In the genomic region with DNA sequence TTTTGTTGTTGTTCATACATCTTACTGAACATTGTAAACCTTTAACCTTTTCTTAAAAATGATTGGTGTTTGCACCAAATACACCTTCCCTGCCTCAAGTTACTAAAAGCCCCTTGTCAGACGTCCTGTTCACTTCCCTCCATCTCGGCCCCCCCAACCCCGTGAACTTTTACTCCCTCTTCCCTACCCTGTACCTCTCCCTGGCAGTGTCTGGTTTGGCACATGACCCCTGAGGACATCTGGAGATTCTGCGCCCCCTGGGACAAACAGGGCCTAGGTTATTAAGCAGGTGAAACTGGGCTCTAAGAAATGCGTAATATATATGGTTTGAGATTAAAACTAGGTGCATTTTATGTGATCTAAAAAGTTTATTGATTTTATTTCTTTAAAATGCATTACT, we compare ENCODE assay signal across 8 cellular contexts. TPM values are rescaled to one million over a fixed set of nuclear protein-coding genes. Genes with fewer than 3 reads are reported as not detected.
DNase-seq lines count a peak whose midpoint lies in the region; ATAC-seq and TF ChIP-seq lines count a peak whose summit lies in the region.

No MANE protein-coding gene starts in this region.

- POLR2A ChIA-PET in RWPE1 (lab: Yijun Ruan, JAX; ENCODE audit: low non-redundant PET): interaction anchor here (0.6 kb wide), 1 partner anchor 517 kb away, joined by 5 read pairs; no protein-coding TSS in a partner anchor

- TF ChIP-seq CTCF in RWPE1 (conservative IDR thresholded peaks at IDR 0.05; ENCODE audit: low read depth): no peak
- TF ChIP-seq CTCF in esophagus squamous epithelium (IDR thresholded peaks at IDR 0.05): no peak
- no peak for TF ChIP-seq CTCF in psoas muscle (IDR thresholded peaks at IDR 0.05)
- no peak for TF ChIP-seq CTCF in GM10266 (IDR thresholded peaks at IDR 0.05; ENCODE audit: control insufficient read depth, insufficient read depth, low read depth, missing control alignments)

- intact Hi-C loops in esophagus squamous epithelium (cut with DNase I) (no loop called here), psoas muscle (cut with DNase I) (no loop called here)

- WGBS in esophagus squamous epithelium, 2 donors: 40 to 58% methylated on average over 5 of the region's 5 CpGs
- WGBS in psoas muscle, 3 donors: 47 to 53% (median 49%) methylated on average over 5 of the region's 5 CpGs

- H3K4me3 ChIP-seq in esophagus squamous epithelium (peak overlapping the region; percentile 63 to 98 (median 92)), psoas muscle (peak overlapping the region; percentile 84)

- DNase-seq in RWPE1 (ENCODE audit: low spot score) (no peak), esophagus squamous epithelium (lab: John Stamatoyannopoulos, UW) (no peak), psoas muscle (no peak), GM10266 (ENCODE audit: extremely low spot score) (no peak), NCI-H510A treated with DMSO at 0.1 percent for 48 hours (lab: John Stamatoyannopoulos, UW) (no peak)
- DNase-seq in activated CD8-positive, alpha-beta memory T cell treated with anti-CD3 and anti-CD28 coated beads for 24 hours: no peak

- H3K9ac ChIP-seq in ES-I3 (ENCODE audit: low read depth, low read length): peak overlapping the region; percentile 78; the same call in 1 of the 2 replicates

- TF ChIP-seq POLR2A in esophagus squamous epithelium (IDR thresholded peaks at IDR 0.05): no peak

- H3K4me1 ChIP-seq in ES-I3 (ENCODE audit: insufficient read depth, low read length) (peaks cover 11% of the 10 kb centered on the region; the same call in 1 of the 2 replicates), esophagus squamous epithelium (peaks cover 22 to 65% (median 34%) of the 10 kb centered on the region in 3 donors), psoas muscle (peaks cover 41% of the 10 kb centered on the region)

- H3K36me3 ChIP-seq in ES-I3 (ENCODE audit: insufficient read depth, low read length): peaks cover 5% of the 10 kb centered on the region; the same call in 1 of the 2 replicates
- peaks cover 0 to 18% (median 0%) of the 10 kb centered on the region in 3 donors for H3K36me3 ChIP-seq in esophagus squamous epithelium
- H3K36me3 ChIP-seq in psoas muscle (ENCODE audit: insufficient read depth in 1 of 2, low read depth in 1 of 2): peaks cover 0 to 14% of the 10 kb centered on the region in 2 donors

- no peak for ATAC-seq in psoas muscle
- ATAC-seq in GM21447 (IDR thresholded peaks at IDR 0.05; ENCODE audit: unreplicated experiment): no peak

- H3K27ac ChIP-seq in RWPE1: peak overlapping the region; percentile 68
- peak overlapping the region in 3 of 4 donors; percentile 94 to 97 (median 97) for H3K27ac ChIP-seq in esophagus squamous epithelium
- no peak overlapping the region for H3K27ac ChIP-seq in psoas muscle

- CTCF ChIA-PET in RWPE1 (lab: Yijun Ruan, JAX): interaction anchor here (1.6 kb wide), 1 partner anchor 16 kb away, joined by 6 read pairs; no protein-coding TSS in a partner anchor

- peaks cover 0 to 20% (median 1%) of the 10 kb centered on the region in 4 donors for H3K27me3 ChIP-seq in esophagus squamous epithelium
- peaks cover 0 to 16% (median 4%) of the 10 kb centered on the region in 3 donors for H3K27me3 ChIP-seq in psoas muscle (ENCODE audit: insufficient read depth in 3 of 3, low read length in 2 of 3)

- H3K9me3 ChIP-seq in ES-I3 (ENCODE audit: control insufficient read depth, insufficient read depth, low read length): no peaks in the 10 kb centered on the region
- no peaks in the 10 kb centered on the region for H3K9me3 ChIP-seq in esophagus squamous epithelium
- H3K9me3 ChIP-seq in psoas muscle: no peaks in the 10 kb centered on the region

RNA-seq across cellular contexts. Expression of gene PPP2R2D, which starts 1.4 kb away (rescaled TPM):
- total RNA-seq in esophagus squamous epithelium (10 to 100 TPM; 18.6 to 27.5 (median 22.1) TPM), psoas muscle (10 to 100 TPM; 19.2 to 47.4 (median 33.0) TPM)
- 10 to 100 TPM; 23.0 to 27.3 (median 25.7) TPM for polyA plus RNA-seq in psoas muscle
